ENCODE assay signal across 1 cellular context in genomic region chr14:35254736-35255135, GRCh38.
TF ChIP-seq lines count a peak whose summit lies in the region.

No MANE protein-coding gene starts in this region.

TF ChIP-seq in HepG2, 621 proteins besides CTCF, POLR2A, EP300 and RAD21 (continued from another document):
- TF ChIP-seq PPARG (CRISPR knock-in tag; conservative IDR thresholded peaks at IDR 0.05) (no peak), FOXK1 (CRISPR knock-in tag; IDR thresholded peaks at IDR 0.05; ENCODE audit: borderline replicate concordance, low read depth) (no peak), ZNF546 (CRISPR knock-in tag; conservative IDR thresholded peaks at IDR 0.05) (no peak), IKZF1 (IDR thresholded peaks at IDR 0.05) (no peak), MAZ (IDR thresholded peaks at IDR 0.05; ENCODE audit: borderline replicate concordance, low read depth, low read length) (no peak), MAZ (CRISPR knock-in tag; IDR thresholded peaks at IDR 0.05; ENCODE audit: low read depth) (no peak), ZFP62 (CRISPR knock-in tag; IDR thresholded peaks at IDR 0.05) (no peak), ZNF501 (CRISPR knock-in tag; IDR thresholded peaks at IDR 0.05) (no peak), TRIM24 (CRISPR knock-in tag; IDR thresholded peaks at IDR 0.05) (no peak)
